8 cellular contexts compared by ENCODE assay signal in the genomic region with DNA sequence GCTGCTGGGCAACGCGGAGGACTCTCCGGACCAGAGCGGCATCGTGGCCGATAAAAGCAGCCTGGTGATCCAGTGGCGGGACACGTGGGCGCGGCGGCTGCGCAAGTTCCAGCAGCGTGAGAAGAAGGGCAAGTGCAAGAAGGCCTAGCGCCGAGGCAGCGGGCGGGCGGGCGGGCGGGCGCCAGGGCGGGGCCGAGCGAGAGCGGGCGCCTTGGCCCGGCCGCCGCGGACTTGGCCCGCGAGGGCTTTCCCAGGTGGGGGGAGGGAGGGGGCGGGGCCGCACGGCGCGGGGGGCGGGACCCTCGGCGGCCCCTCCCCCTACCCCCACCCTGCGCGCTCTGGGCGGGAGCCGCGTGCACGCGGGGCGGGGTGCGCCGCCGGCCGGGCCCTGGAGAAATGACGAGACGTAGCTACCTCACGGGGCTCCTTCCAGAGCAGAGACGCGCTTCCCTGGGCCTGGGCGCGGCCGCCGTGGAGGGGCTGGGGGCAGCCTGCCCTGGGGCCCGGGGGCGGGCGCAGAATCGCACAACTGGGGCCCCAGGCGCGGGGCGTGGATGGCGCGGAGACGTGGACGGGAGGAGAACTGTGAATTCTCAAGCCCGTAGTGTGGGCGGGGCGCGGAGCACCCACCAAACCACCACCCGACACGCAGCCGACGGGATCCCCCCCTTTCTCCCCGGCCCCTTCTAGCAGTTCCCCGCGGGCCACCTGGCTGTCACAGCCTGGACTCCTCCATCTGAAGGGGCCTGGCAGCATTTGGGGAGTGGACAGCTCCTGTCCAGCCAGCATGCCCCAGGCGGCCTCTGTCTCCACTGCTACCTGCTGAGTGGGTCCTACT.
A peak's percentile ranks its signal among the peaks of the same experiment; 100 is the strongest.
DNase-seq lines count a peak whose midpoint lies in the region; ATAC-seq and TF ChIP-seq lines count a peak whose summit lies in the region.

No MANE protein-coding gene starts in this region.

- peak overlapping the region; percentile 77 for H3K4me3 Mint-ChIP-seq in activated naive CD8-positive, alpha-beta T cell treated with anti-CD3 and anti-CD28 coated beads, Interleukin-2, amount 50 U/mL, for 24 hours
- peak overlapping the region; percentile 80 for H3K4me3 Mint-ChIP-seq in type B pancreatic cell

- H3K9me3 Mint-ChIP-seq in activated naive CD8-positive, alpha-beta T cell treated with anti-CD3 and anti-CD28 coated beads, Interleukin-2, amount 50 U/mL, for 24 hours: no peaks in the 10 kb centered on the region
- no peaks in the 10 kb centered on the region for H3K9me3 Mint-ChIP-seq in type B pancreatic cell

- H3K27me3 Mint-ChIP-seq in activated naive CD8-positive, alpha-beta T cell treated with anti-CD3 and anti-CD28 coated beads, Interleukin-2, amount 50 U/mL, for 24 hours: peaks cover 10% of the 10 kb centered on the region
- no peaks in the 10 kb centered on the region for H3K27me3 Mint-ChIP-seq in type B pancreatic cell

- H3K9me3 ChIP-seq in DND-41 (ENCODE audit: insufficient read depth, low read length, severe bottlenecking) (no peaks in the 10 kb centered on the region), cardiac muscle cell (ENCODE audit: low read depth) (no peaks in the 10 kb centered on the region)

- peak overlapping the region; percentile 75 for H3K27ac Mint-ChIP-seq in activated naive CD8-positive, alpha-beta T cell treated with anti-CD3 and anti-CD28 coated beads, Interleukin-2, amount 50 U/mL, for 24 hours
- peak overlapping the region; percentile 31 for H3K27ac Mint-ChIP-seq in type B pancreatic cell

- peaks cover 28% of the 10 kb centered on the region for H3K4me1 Mint-ChIP-seq in activated naive CD8-positive, alpha-beta T cell treated with anti-CD3 and anti-CD28 coated beads, Interleukin-2, amount 50 U/mL, for 24 hours
- H3K4me1 Mint-ChIP-seq in type B pancreatic cell (ENCODE audit: unreplicated experiment): peaks cover 17% of the 10 kb centered on the region

- DNase-seq in DND-41: peak; percentile 51
- DNase-seq in SKM-1 treated with dmso at 0.1 percent for 144 hours (lab: John Stamatoyannopoulos, UW; ENCODE audit: unreplicated experiment): peak; percentile 6
- DNase-seq in activated naive CD8-positive, alpha-beta T cell treated with anti-CD3 and anti-CD28 coated beads, Interleukin-2, amount 50 U/mL, for 24 hours: peak; percentile 68
- DNase-seq in cardiac muscle cell (ENCODE audit: low read depth in 1 of 2, low spot score in 1 of 2): peak; percentile 69
- DNase-seq in posterior cingulate gyrus: peak in 8 of 10 donors; percentile 41 to 93 (median 58)
- DNase-seq in type B pancreatic cell (ENCODE audit: extremely low spot score, unreplicated experiment): no peak
- DNase-seq in NCI-H1105 treated with DMSO at 0.1 percent for 48 hours (lab: John Stamatoyannopoulos, UW): no peak

- H3K36me3 ChIP-seq in DND-41 (ENCODE audit: insufficient read depth, low read length) (no peaks in the 10 kb centered on the region), cardiac muscle cell (no peaks in the 10 kb centered on the region)

- no peak for TF ChIP-seq CTCF in DND-41 (IDR thresholded peaks at IDR 0.05; ENCODE audit: borderline replicate concordance, extremely low read depth, low read length, poor library complexity, severe bottlenecking)
- no peak for TF ChIP-seq CTCF in cardiac muscle cell (IDR thresholded peaks at IDR 0.05; ENCODE audit: low read depth, low read length)
- TF ChIP-seq CTCF in type B pancreatic cell (conservative IDR thresholded peaks at IDR 0.05): no peak

- H3K4me1 ChIP-seq in DND-41 (ENCODE audit: insufficient read depth, low read length) (no peaks in the 10 kb centered on the region), cardiac muscle cell (ENCODE audit: low read depth) (peaks cover 9% of the 10 kb centered on the region)

- H3K9ac ChIP-seq in DND-41 (ENCODE audit: low read depth, low read length): no peak overlapping the region

- H4K20me1 ChIP-seq in DND-41 (ENCODE audit: insufficient read depth, low read length): no peaks in the 10 kb centered on the region; the same call in none of the 2 replicates

- H3K4me3 ChIP-seq in DND-41 (ENCODE audit: low read depth in 1 of 2, low read length in 2 of 2) (no peak overlapping the region), cardiac muscle cell (peak overlapping the region; percentile 32)

- no peak overlapping the region for H2AFZ ChIP-seq in DND-41 (ENCODE audit: low read depth, low read length)

- H3K27me3 ChIP-seq in DND-41 (ENCODE audit: insufficient read depth, low read length, poor library complexity) (no peaks in the 10 kb centered on the region), cardiac muscle cell (peaks cover 29% of the 10 kb centered on the region)

- no peaks in the 10 kb centered on the region for H3K79me2 ChIP-seq in DND-41 (ENCODE audit: insufficient read depth, low read length)

- intact Hi-C loops in posterior cingulate gyrus (cut with DNase I): no loop called here

- peaks cover 3% of the 10 kb centered on the region for H3K36me3 Mint-ChIP-seq in activated naive CD8-positive, alpha-beta T cell treated with anti-CD3 and anti-CD28 coated beads, Interleukin-2, amount 50 U/mL, for 24 hours (ENCODE audit: low read depth)
- no peaks in the 10 kb centered on the region for H3K36me3 Mint-ChIP-seq in type B pancreatic cell

- H3K27ac ChIP-seq in DND-41 (ENCODE audit: low read length): no peak overlapping the region
- peak overlapping the region; percentile 52 for H3K27ac ChIP-seq in cardiac muscle cell

- ATAC-seq in DND-41 (ENCODE audit: insufficient read depth, low read depth) (peak; percentile 62), HG02763 (IDR thresholded peaks at IDR 0.05; ENCODE audit: unreplicated experiment) (peak; percentile 55)
- ATAC-seq in activated naive CD8-positive, alpha-beta T cell treated with anti-CD3 and anti-CD28 coated beads, Interleukin-2, amount 50 U/mL, for 24 hours: peak; percentile 72

- no peak overlapping the region for H3K4me2 ChIP-seq in DND-41 (ENCODE audit: insufficient read depth, low read length)

Comparison
In these comparisons a context has a peak if more than half of its experiments do, and no peak if none do; other contexts are left out.
1. DNase-seq: peak in DND-41 (single experiment), SKM-1 treated with dmso at 0.1 percent for 144 hours (single experiment), activated naive CD8-positive, alpha-beta T cell treated with anti-CD3 and anti-CD28 coated beads, Interleukin-2, amount 50 U/mL, for 24 hours (single experiment), cardiac muscle cell (2 of 2) and posterior cingulate gyrus (8 of 10); none in type B pancreatic cell (single experiment) and NCI-H1105 treated with DMSO at 0.1 percent for 48 hours (single experiment).
2. Peak in every context shown above with its lines, with median percentiles within 50 percentile points of each other: ATAC-seq.